18 cellular contexts compared by ENCODE assay signal in genomic region chr13:114089341-114089740, GRCh38. TPM values are rescaled to one million over a fixed set of nuclear protein-coding genes. Genes with fewer than 3 reads are reported as not detected.
DNase-seq lines count a peak whose midpoint lies in the region; ATAC-seq and TF ChIP-seq lines count a peak whose summit lies in the region.
"Had no signal": no experiment of that assay in that cellular context is flagged by ENCODE, and none has a peak within 500 bp of the region (broad histone marks: within the 10 kb centered on the region; RNA-seq: fewer than 3 reads in every experiment).

No MANE protein-coding gene starts in this region.

- H4K8ac ChIP-seq in mesenchymal stem cell (ENCODE audit: low read length) = no peak overlapping the region

- TF ChIP-seq POLR2A in transverse colon (IDR thresholded peaks at IDR 0.05) = no peak

- no peaks in the 10 kb centered on the region for H3K36me3 Mint-ChIP-seq in T-helper 17 cell (ENCODE audit: low read depth)

- no peak for ATAC-seq in left cardiac atrium
- ATAC-seq in T-helper 17 cell = no peak
- ATAC-seq in HG02840 (IDR thresholded peaks at IDR 0.05; ENCODE audit: low FRiP score, unreplicated experiment) = no peak
- ATAC-seq: left lobe of liver had no signal

- peak overlapping the region in 1 of 2 experiments; percentile 1 for H3K14ac ChIP-seq in mesenchymal stem cell (ENCODE audit: low read length in 2 of 2)

- H3K9me3 ChIP-seq in left ventricle myocardium inferior (replicated peaks) (peaks cover 30% of the 10 kb centered on the region), T-helper 17 cell (ENCODE audit: control insufficient read depth, low read length, poor library complexity, severe bottlenecking) (no peaks in the 10 kb centered on the region), mesenchymal stem cell (ENCODE audit: control insufficient read depth, low read length) (peaks cover 8% of the 10 kb centered on the region), transverse colon (peaks cover 12 to 14% of the 10 kb centered on the region in 2 donors)
- H3K9me3 ChIP-seq: testis had no signal

- no peak overlapping the region for H2BK5ac ChIP-seq in mesenchymal stem cell (ENCODE audit: low read depth, low read length, poor library complexity, severe bottlenecking)

- no peak overlapping the region for H2AFZ ChIP-seq in mesenchymal stem cell (ENCODE audit: low read depth, low read length)

- peak overlapping the region; percentile 65 for H3K27ac Mint-ChIP-seq in T-helper 17 cell

- intact Hi-C loops in left cardiac atrium (cut with DNase I) (no loop called here), left ventricle myocardium inferior (cut with micrococcal nuclease) (no loop called here), transverse colon (cut with DNase I; ENCODE audit: low total_unique reads) (no loop called here)

- H3K9ac ChIP-seq in mesenchymal stem cell (ENCODE audit: low read length) = no peak overlapping the region

- H3K4ac ChIP-seq in mesenchymal stem cell (ENCODE audit: low read depth in 1 of 2, low read length in 2 of 2) = no peak overlapping the region

- H3K4me1 Mint-ChIP-seq in T-helper 17 cell = peaks cover 3% of the 10 kb centered on the region

- H3K4me2 ChIP-seq in mesenchymal stem cell (ENCODE audit: low read length, poor library complexity, severe bottlenecking) = no peak overlapping the region

- H2BK120ac ChIP-seq in mesenchymal stem cell (ENCODE audit: low read depth, low read length) = no peak overlapping the region

- peak overlapping the region in 1 of 2 experiments; percentile 5 for H3K18ac ChIP-seq in mesenchymal stem cell (ENCODE audit: low read depth in 1 of 2, low read length in 2 of 2)

- H2AK5ac ChIP-seq in mesenchymal stem cell (ENCODE audit: low read length, severe bottlenecking) = no peak overlapping the region

- 78% methylated on average over 15 of the region's 15 CpGs for WGBS in mesenchymal stem cell
- 82% methylated on average over 15 of the region's 15 CpGs; no CpG with 5 or more reads in 1 of the 2 donors for WGBS in transverse colon (ENCODE audit: low coverage in 1 of 2), 2 donors

- no peak overlapping the region for H3K4me3 Mint-ChIP-seq in T-helper 17 cell

- H4K91ac ChIP-seq in mesenchymal stem cell (ENCODE audit: low read length) = peak overlapping the region; percentile 18

- DNase-seq in left cardiac atrium (peak; percentile 11), left ventricle myocardium inferior (no peak), T-helper 17 cell (no peak), mesenchymal stem cell (no peak), transverse colon (peak; percentile 5), AML-193 (lab: John Stamatoyannopoulos, UW) (no peak), pons (ENCODE audit: low spot score) (no peak)
- DNase-seq: activated CD4-positive, alpha-beta T cell treated with anti-CD3 and anti-CD28 coated beads for 4 hours; EL; NCI-H187; NCI-H446 treated with DMSO at 0.1 percent for 48 hours; spleen; stimulated activated CD8-positive, alpha-beta memory T cell treated with anti-CD3 and anti-CD28 coated beads, Interleukin-4, amount 100 ng/mL, for 48 hours; testis had no signal

- H3K27me3 ChIP-seq in left ventricle myocardium inferior (ENCODE audit: low read depth) = no peaks in the 10 kb centered on the region
- H3K27me3 ChIP-seq in mesenchymal stem cell (ENCODE audit: control insufficient read depth in 1 of 2, insufficient read depth in 1 of 2, low read length in 2 of 2) = no peaks in the 10 kb centered on the region
- H3K27me3 ChIP-seq in transverse colon = no peaks in the 10 kb centered on the region
- H3K27me3 ChIP-seq: esophagus muscularis mucosa, spleen, testis had no signal

- H3K27me3 Mint-ChIP-seq in T-helper 17 cell = no peaks in the 10 kb centered on the region

- H3K4me1 ChIP-seq in left ventricle myocardium inferior (no peaks in the 10 kb centered on the region), mesenchymal stem cell (ENCODE audit: control insufficient read depth, insufficient read depth, low read depth, low read length) (peaks cover 16% of the 10 kb centered on the region), transverse colon (peaks cover 0 to 4% (median 0%) of the 10 kb centered on the region in 4 donors)
- H3K4me1 ChIP-seq: psoas muscle, testis had no signal

- H3K36me3 ChIP-seq in left ventricle myocardium inferior (no peaks in the 10 kb centered on the region), mesenchymal stem cell (ENCODE audit: control insufficient read depth in 1 of 2, insufficient read depth in 2 of 2, low read depth in 1 of 2, low read length in 2 of 2) (peaks cover 0 to 11% of the 10 kb centered on the region in 2 experiments), transverse colon (peaks cover 0 to 2% (median 0%) of the 10 kb centered on the region in 4 donors)
- H3K36me3 ChIP-seq: esophagus muscularis mucosa had no signal

- TF ChIP-seq EP300 in transverse colon (IDR thresholded peaks at IDR 0.05; ENCODE audit: low read depth) = no peak

- TF ChIP-seq CTCF in left ventricle myocardium inferior (IDR thresholded peaks at IDR 0.05; ENCODE audit: borderline replicate concordance) (no peak), transverse colon (IDR thresholded peaks at IDR 0.05) (no peak)

- no peak overlapping the region for H3K23ac ChIP-seq in mesenchymal stem cell (ENCODE audit: low read length in 2 of 2)

- H3K79me1 ChIP-seq in mesenchymal stem cell (replicated peaks; ENCODE audit: low read length, poor library complexity, severe bottlenecking) = peaks cover 1% of the 10 kb centered on the region

- no peak overlapping the region for H2BK12ac ChIP-seq in mesenchymal stem cell (ENCODE audit: low read length in 2 of 2)

- no peak overlapping the region for H3K4me3 ChIP-seq in left ventricle myocardium inferior
- H3K4me3 ChIP-seq in mesenchymal stem cell (ENCODE audit: insufficient read depth in 1 of 2, low read depth in 1 of 2, low read length in 2 of 2) = no peak overlapping the region
- no peak overlapping the region for H3K4me3 ChIP-seq in transverse colon
- H3K4me3 ChIP-seq: esophagus muscularis mucosa, psoas muscle, spleen, testis had no signal

- no peak overlapping the region for H3K27ac ChIP-seq in left ventricle myocardium inferior (replicated peaks)
- H3K27ac ChIP-seq in mesenchymal stem cell (ENCODE audit: low read length, poor library complexity, severe bottlenecking) = no peak overlapping the region
- H3K27ac ChIP-seq in transverse colon = no peak overlapping the region
- H3K27ac ChIP-seq: esophagus muscularis mucosa, psoas muscle, testis had no signal

- in situ Hi-C loops in transverse colon (cut with MboI; ENCODE audit: low pct_ligation_motif_present in 1 of 4, low pct_unique_long_range_greater_than_20kb in 1 of 4, low sequenced_read_pairs in 3 of 4) = no loop called here

- no peak overlapping the region for H2BK15ac ChIP-seq in mesenchymal stem cell (ENCODE audit: low read depth, poor library complexity, severe bottlenecking)

RNA-seq across cellular contexts. Expression of gene RASA3, which starts 43.1 kb away (rescaled TPM):
- total RNA-seq in left cardiac atrium (10 to 100 TPM; 19.9 to 20.1 TPM), left ventricle myocardium inferior (9.5 TPM), T-helper 17 cell (100 to 1,000 TPM; 204 to 215 TPM), transverse colon (10 to 100 TPM in 1 of 4 donors, 1 to 10 TPM in 3; 4.4 to 15.6 (median 8.5) TPM)
- 44.2 TPM for polyA plus RNA-seq in mesenchymal stem cell (2013, experiment 1 of 2)
- 43.9 TPM for polyA plus RNA-seq in mesenchymal stem cell (2013, experiment 2 of 2)

Comparison
In these comparisons a context has a peak if more than half of its experiments do, and no peak if none do; other contexts are left out.
1. DNase-seq: peak in left cardiac atrium (single experiment) and transverse colon (single experiment); none in left ventricle myocardium inferior (single experiment), T-helper 17 cell (0 of 3), mesenchymal stem cell (single experiment), AML-193 (0 of 2) and pons (single experiment).
2. RNA of gene RASA3, which starts 43.1 kb away (total RNA-seq): 204 to 215 TPM in T-helper 17 cell; 19.9 to 20.1 TPM in left cardiac atrium, 9.5 TPM in left ventricle myocardium inferior (single experiment) and 4.4 to 15.6 TPM in transverse colon; every median in the first group is over 4 times any median in the second.